ENCODE assay signal across 23 cellular contexts in the genomic region with DNA sequence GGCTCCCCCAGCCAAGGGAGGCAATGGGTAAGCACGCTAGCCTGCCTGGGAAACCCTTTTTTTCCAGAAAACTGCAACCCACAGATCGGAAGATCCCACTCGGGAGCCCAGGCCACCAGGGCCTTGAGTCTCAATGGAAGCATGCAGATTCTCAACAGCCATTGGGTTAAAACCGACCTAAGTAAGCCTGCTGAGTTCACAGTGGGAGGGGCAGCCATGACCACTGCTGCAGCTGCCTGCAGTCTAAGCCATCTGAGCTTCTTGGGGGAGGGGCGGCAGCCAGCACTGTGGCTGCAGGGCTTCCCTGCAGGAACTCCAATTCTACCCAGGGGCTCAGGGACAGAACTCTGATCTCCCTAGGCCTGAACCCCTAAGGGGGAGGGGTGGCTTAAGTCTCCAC.
"Had no signal": no experiment of that assay in that cellular context is flagged by ENCODE, and none has a peak within 500 bp of the region (broad histone marks: within the 10 kb centered on the region; RNA-seq: fewer than 3 reads in every experiment).

No MANE protein-coding gene starts in this region.

- H3K4me1 ChIP-seq: foreskin keratinocyte, right atrium auricular region, thyroid gland had no signal

- H3K27me3 Mint-ChIP-seq: progenitor cell of endocrine pancreas had no signal

- H3K4me1 Mint-ChIP-seq: brain; central memory CD8-positive, alpha-beta T cell; natural killer cell; stimulated activated memory B cell treated with anti-CD40 and anti-IgM and Interleukin-4, amounts not matched to agents 10 μg/mL and 1 μg/mL and 100 μg/mL, for 72 hours; T-cell had no signal

- H3K27me3 ChIP-seq: foreskin keratinocyte, right atrium auricular region, thyroid gland had no signal

- H3K4me3 Mint-ChIP-seq: activated CD8-positive, alpha-beta T cell treated with anti-CD3 and anti-CD28 coated beads, Interleukin-2, amount 10 ng/mL, durations not matched to agents 7 days and 5 days; activated naive CD8-positive, alpha-beta T cell; brain; central memory CD8-positive, alpha-beta T cell; natural killer cell; stimulated activated memory B cell treated with anti-CD40 and anti-IgM and Interleukin-4, amounts not matched to agents 10 μg/mL and 1 μg/mL and 100 μg/mL, for 72 hours; T-cell had no signal

- FAIRE-seq: urothelium cell line had no signal

- H3K36me3 ChIP-seq: right atrium auricular region, thyroid gland had no signal

- H3K27ac ChIP-seq: foreskin keratinocyte, right atrium auricular region, thyroid gland, VCaP had no signal

- H3K4me3 ChIP-seq: right atrium auricular region, thyroid gland had no signal

- H3K36me3 Mint-ChIP-seq: activated naive CD8-positive, alpha-beta T cell; brain; stimulated activated memory B cell treated with anti-CD40 and anti-IgM and Interleukin-4, amounts not matched to agents 10 μg/mL and 1 μg/mL and 100 μg/mL, for 72 hours; T-cell had no signal

- DNase-seq: activated CD4-positive, alpha-beta T cell treated with anti-CD3 and anti-CD28 coated beads for 48 hours; activated CD8-positive, alpha-beta memory T cell treated with anti-CD3 and anti-CD28 coated beads, Interleukin-2, amount 50 U/mL, for 4 hours; activated CD8-positive, alpha-beta T cell treated with anti-CD3 and anti-CD28 coated beads, Interleukin-2, amount 10 ng/mL, durations not matched to agents 7 days and 5 days; activated gamma-delta T cell treated with Interleukin-2 at 50 U/mL for 16 hours; activated T-cell treated with anti-CD3 and anti-CD28 coated beads, Interleukin-2, amount 50 U/mL, for 48 hours; cortex of kidney; effector memory CD4-positive, alpha-beta T cell; foreskin keratinocyte; head of caudate nucleus; mesenchymal stem cell; natural killer cell; stimulated activated CD4-positive, alpha-beta T cell treated with anti-CD3 and anti-CD28 coated beads, Interleukin-2, amount 100 ng/mL, for 48 hours; T-cell; T-helper 9 cell; thyroid gland had no signal

- H3K27ac Mint-ChIP-seq: activated CD8-positive, alpha-beta T cell treated with anti-CD3 and anti-CD28 coated beads, Interleukin-2, amount 10 ng/mL, durations not matched to agents 7 days and 5 days; activated naive CD8-positive, alpha-beta T cell; brain; natural killer cell; progenitor cell of endocrine pancreas; stimulated activated memory B cell treated with anti-CD40 and anti-IgM and Interleukin-4, amounts not matched to agents 10 μg/mL and 1 μg/mL and 100 μg/mL, for 72 hours; T-cell had no signal
